Comparison of ENCODE assay signal across 20 cellular contexts in genomic region chr16:30737794-30738648, GRCh38.
"Had no signal": no experiment of that assay in that cellular context is flagged by ENCODE, and none has a peak within 500 bp of the region (broad histone marks: within the 10 kb centered on the region; RNA-seq: fewer than 3 reads in every experiment).

No MANE protein-coding gene starts in this region.

- H3K4me3 Mint-ChIP-seq: activated CD8-positive, alpha-beta memory T cell treated with anti-CD3 and anti-CD28 coated beads, Interleukin-2, amount 10 ng/mL, durations not matched to agents 7 days and 5 days; activated T-cell treated with anti-CD3 and anti-CD28 coated beads, Interleukin-2, amount 50 U/mL, for 4 hours; memory B cell; natural killer cell had no signal

- H3K36me3 ChIP-seq: uterus had no signal

- H3K9me3 ChIP-seq: colonic mucosa, left ventricle myocardium inferior, tibial artery, uterus had no signal

- DNase-seq: activated CD4-positive, alpha-beta T cell treated with anti-CD3 and anti-CD28 coated beads, Interleukin-2, amount 50 U/mL, for 4 hours; activated CD4-positive, CD25-positive, alpha-beta regulatory T cell treated with anti-CD3 and anti-CD28 coated beads, Interleukin-2, amount 50 U/mL, for 72 hours; activated CD8-positive, alpha-beta memory T cell treated with anti-CD3 and anti-CD28 coated beads, Interleukin-2, amount 10 ng/mL, durations not matched to agents 7 days and 5 days; activated effector memory CD4-positive, alpha-beta T cell treated with anti-CD3 and anti-CD28 coated beads, Interleukin-2, amount 50 U/mL, for 16 hours; activated T-cell treated with anti-CD3 and anti-CD28 coated beads, Interleukin-2, amount 50 U/mL, for 4 hours; colonic mucosa; effector CD4-positive, alpha-beta T cell; foreskin fibroblast; hypothalamus; left ventricle myocardium inferior; natural killer cell; retina; stimulated activated CD4-positive, alpha-beta T cell treated with anti-CD3 and anti-CD28 coated beads, Interleukin-2, amount 100 ng/mL, for 48 hours; stimulated activated naive CD4-positive, alpha-beta T cell; SW 1271; uterus had no signal

- ATAC-seq: activated CD8-positive, alpha-beta memory T cell treated with anti-CD3 and anti-CD28 coated beads, Interleukin-2, amount 10 ng/mL, durations not matched to agents 7 days and 5 days; activated T-cell treated with anti-CD3 and anti-CD28 coated beads, Interleukin-2, amount 50 U/mL, for 4 hours; natural killer cell had no signal

- H3K27ac Mint-ChIP-seq: activated CD8-positive, alpha-beta memory T cell treated with anti-CD3 and anti-CD28 coated beads, Interleukin-2, amount 10 ng/mL, durations not matched to agents 7 days and 5 days; memory B cell had no signal

- H3K27ac ChIP-seq: colonic mucosa, left ventricle myocardium inferior, uterus had no signal

- H3K27me3 ChIP-seq: colonic mucosa, tibial artery, uterus had no signal

- H3K27me3 Mint-ChIP-seq: activated CD8-positive, alpha-beta memory T cell treated with anti-CD3 and anti-CD28 coated beads, Interleukin-2, amount 10 ng/mL, durations not matched to agents 7 days and 5 days; memory B cell had no signal

- H3K9me3 Mint-ChIP-seq: activated T-cell treated with anti-CD3 and anti-CD28 coated beads, Interleukin-2, amount 50 U/mL, for 4 hours; memory B cell; natural killer cell had no signal

- H3K4me3 ChIP-seq: colonic mucosa, left ventricle myocardium inferior, tibial artery, uterus had no signal

- FAIRE-seq: astrocyte, kidney had no signal
